Comparison of ENCODE assay signal across 10 cellular contexts in genomic region chr13:87368639-87369038, GRCh38.
"Had no signal": no experiment of that assay in that cellular context is flagged by ENCODE, and none has a peak within 500 bp of the region (broad histone marks: within the 10 kb centered on the region; RNA-seq: fewer than 3 reads in every experiment).

No MANE protein-coding gene starts in this region.

- H3K36me3 ChIP-seq: HAP-1 had no signal

- H3K9me3 ChIP-seq: HAP-1 had no signal

- H3K4me2 ChIP-seq: GM23338 had no signal

- H3K27ac ChIP-seq: GM23248 had no signal

- ATAC-seq: GM23338, HCT116 had no signal

- H3K4me3 ChIP-seq: GM23248, GM23338, HAP-1 had no signal

- DNase-seq: GM23248, GOT3, H7, H9, HCEC 1CT, HFFc6 had no signal

- H2AFZ ChIP-seq: GM23248, GM23338 had no signal

- FAIRE-seq: H1 had no signal

- H3K4me1 ChIP-seq: HAP-1 had no signal
